Comparison of ENCODE assay signal across 2 cellular contexts in genomic region chr6:57142178-57142525, GRCh38.
A peak's percentile ranks its signal among the peaks of the same experiment; 100 is the strongest.
TF ChIP-seq lines count a peak whose summit lies in the region.

No MANE protein-coding gene starts in this region.

TF ChIP-seq in HepG2, 621 proteins besides CTCF, POLR2A, EP300 and RAD21:
- TF ChIP-seq THRA (CRISPR knock-in tag; IDR thresholded peaks at IDR 0.05; ENCODE audit: borderline replicate concordance), result no peak
- no peak for TF ChIP-seq HNF1A (IDR thresholded peaks at IDR 0.05; ENCODE audit: low read depth)
- no peak for TF ChIP-seq HNF1A (CRISPR knock-in tag; IDR thresholded peaks at IDR 0.05; ENCODE audit: borderline replicate concordance)
- TF ChIP-seq ZNF652 (CRISPR knock-in tag; IDR thresholded peaks at IDR 0.05; ENCODE audit: borderline replicate concordance, low read depth), result peak; percentile 91
- TF ChIP-seq ZNF503 (CRISPR knock-in tag; IDR thresholded peaks at IDR 0.05), result 0 out of 2 replicates have a peak, but pooled peaks have one; percentile 33
- 0 out of 2 replicates have a peak, but pooled peaks have one; percentile 24 for TF ChIP-seq FOXJ3 (CRISPR knock-in tag; IDR thresholded peaks at IDR 0.05; ENCODE audit: borderline replicate concordance)
- TF ChIP-seq SIN3B (IDR thresholded peaks at IDR 0.05; ENCODE audit: low read length), result 0 out of 2 replicates have a peak, but pooled peaks have one; percentile 39
- TF ChIP-seq EHMT2 (IDR thresholded peaks at IDR 0.05; ENCODE audit: borderline replicate concordance, low read depth, low read length), result 0 out of 2 replicates have a peak, but pooled peaks have one; percentile 73

TF ChIP-seq in K562, 482 proteins besides CTCF, POLR2A, EP300 and RAD21:
- TF ChIP-seq RBM22 (IDR thresholded peaks at IDR 0.05; ENCODE audit: low read depth, low read length, poor library complexity, severe bottlenecking), result peak; percentile 39
- 0 out of 2 replicates have a peak, but pooled peaks have one; percentile 4 for TF ChIP-seq NFIC (IDR thresholded peaks at IDR 0.05)
- TF ChIP-seq E2F4 (CRISPR knock-in tag; IDR thresholded peaks at IDR 0.05; ENCODE audit: low read depth), result no peak
- no peak for TF ChIP-seq ZFP91 (CRISPR knock-in tag; IDR thresholded peaks at IDR 0.05)
- TF ChIP-seq POLR2G (IDR thresholded peaks at IDR 0.05; ENCODE audit: low read depth, low read length), result 0 out of 2 replicates have a peak, but pooled peaks have one; percentile 11
- peak; percentile 29 for TF ChIP-seq FUS (optimal IDR thresholded peaks at IDR 0.05; ENCODE audit: low read depth, low read length)
